ENCODE assay signal across 21 cellular contexts in the genomic region with DNA sequence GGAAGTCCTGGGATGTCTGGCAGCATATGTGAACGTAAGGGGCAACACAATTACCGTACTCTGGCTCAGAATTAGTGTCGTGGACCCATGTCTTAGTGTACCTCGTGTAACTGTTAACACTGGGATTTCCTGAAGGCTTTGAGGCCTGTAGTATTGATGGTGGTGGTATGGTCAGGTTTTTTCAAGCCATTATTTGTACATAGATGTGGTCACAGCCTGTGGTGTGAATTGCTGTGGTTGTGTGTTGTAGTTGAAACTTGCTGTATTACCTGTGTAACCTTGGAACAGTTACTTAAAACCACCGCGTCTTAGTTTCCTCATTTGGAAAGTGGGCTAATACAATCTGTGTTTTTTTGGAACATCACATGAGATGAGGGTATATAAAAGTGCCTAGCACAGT. TPM values are rescaled to one million over a fixed set of nuclear protein-coding genes. Genes with fewer than 3 reads are reported as not detected.
DNase-seq lines count a peak whose midpoint lies in the region; ATAC-seq and TF ChIP-seq lines count a peak whose summit lies in the region.
"Had no signal": no experiment of that assay in that cellular context is flagged by ENCODE, and none has a peak within 500 bp of the region (broad histone marks: within the 10 kb centered on the region; RNA-seq: fewer than 3 reads in every experiment).

No MANE protein-coding gene starts in this region.

- peak overlapping the region; percentile 24 to 88 (median 82) for H3K27ac Mint-ChIP-seq in immature natural killer cell
- no peak overlapping the region for H3K27ac Mint-ChIP-seq in stimulated activated effector memory CD8-positive, alpha-beta T cell treated with anti-CD3 and anti-CD28 coated beads, Interleukin-12 subunit alpha, Interleukin-12 subunit beta, amount 100 ng/mL, for 72 hours
- no peak overlapping the region for H3K27ac Mint-ChIP-seq in activated CD4-positive, alpha-beta T cell treated with anti-CD3 and anti-CD28 coated beads, Interleukin-2, amount 10 ng/mL, durations not matched to agents 24 days and 14 days

- H3K36me3 Mint-ChIP-seq in immature natural killer cell, result peaks cover 0 to 5% (median 5%) of the 10 kb centered on the region in 3 donors
- H3K36me3 Mint-ChIP-seq in stimulated activated effector memory CD8-positive, alpha-beta T cell treated with anti-CD3 and anti-CD28 coated beads, Interleukin-12 subunit alpha, Interleukin-12 subunit beta, amount 100 ng/mL, for 72 hours, result no peaks in the 10 kb centered on the region
- H3K36me3 Mint-ChIP-seq in activated CD4-positive, alpha-beta T cell treated with anti-CD3 and anti-CD28 coated beads, Interleukin-2, amount 10 ng/mL, durations not matched to agents 24 days and 14 days (ENCODE audit: low read depth), result peaks cover 19% of the 10 kb centered on the region

- DNase-seq in GM12865 (ENCODE audit: low read depth) (peak; percentile 10), immature natural killer cell (peak; percentile 2 to 12 (median 11)), OCI-LY7 (ENCODE audit: low spot score) (no peak), SKM-1 (lab: John Stamatoyannopoulos, UW; ENCODE audit: unreplicated experiment) (no peak)
- DNase-seq in stimulated activated effector memory CD8-positive, alpha-beta T cell treated with anti-CD3 and anti-CD28 coated beads, Interleukin-12 subunit alpha, Interleukin-12 subunit beta, amount 100 ng/mL, for 72 hours (ENCODE audit: low spot score in 2 of 2), result no peak
- DNase-seq in activated CD4-positive, alpha-beta T cell treated with anti-CD3 and anti-CD28 coated beads, Interleukin-2, amount 10 ng/mL, durations not matched to agents 24 days and 14 days, result no peak
- DNase-seq: Caco-2; CD4-positive, CD25-positive, alpha-beta regulatory T cell; DMS 273 treated with DMSO at 0.1 percent for 48 hours; DMS79 treated with DMSO at 0.1 percent for 48 hours; GOT3; HCEC 1CT; NCI-H1105; NCI-H2029 treated with DMSO at 0.1 percent for 48 hours; NCI-H2171; NCI-H345; NCI-H526 had no signal

- H2AFZ ChIP-seq in Loucy (ENCODE audit: low read length) (no peak overlapping the region), OCI-LY7 (ENCODE audit: low read length) (no peak overlapping the region)

- peak overlapping the region in 4 of 5 donors; percentile 12 to 60 (median 35) for H3K4me3 Mint-ChIP-seq in immature natural killer cell
- H3K4me3 Mint-ChIP-seq in stimulated activated effector memory CD8-positive, alpha-beta T cell treated with anti-CD3 and anti-CD28 coated beads, Interleukin-12 subunit alpha, Interleukin-12 subunit beta, amount 100 ng/mL, for 72 hours, result no peak overlapping the region
- no peak overlapping the region for H3K4me3 Mint-ChIP-seq in activated CD4-positive, alpha-beta T cell treated with anti-CD3 and anti-CD28 coated beads, Interleukin-2, amount 10 ng/mL, durations not matched to agents 24 days and 14 days

- H3K27ac ChIP-seq in OCI-LY7 (ENCODE audit: low read depth, low read length, poor library complexity, severe bottlenecking), result no peak overlapping the region
- H3K27ac ChIP-seq: KMS-11, SJSA1 had no signal

- peak; percentile 34 for ATAC-seq in stimulated activated effector memory CD8-positive, alpha-beta T cell treated with anti-CD3 and anti-CD28 coated beads, Interleukin-12 subunit alpha, Interleukin-12 subunit beta, amount 100 ng/mL, for 72 hours
- ATAC-seq: Right ventricle myocardium inferior had no signal

- no peaks in the 10 kb centered on the region for H4K20me1 ChIP-seq in Loucy (ENCODE audit: insufficient read depth, low read length, poor library complexity, severe bottlenecking)
- no peaks in the 10 kb centered on the region for H4K20me1 ChIP-seq in OCI-LY7 (ENCODE audit: insufficient read depth, low read length)

- peak overlapping the region; percentile 76 for H3K4me2 ChIP-seq in Loucy (ENCODE audit: low read depth, low read length, poor library complexity, severe bottlenecking)
- H3K4me2 ChIP-seq in OCI-LY7 (ENCODE audit: low read length), result no peak overlapping the region
- H3K4me2 ChIP-seq: KMS-11 had no signal

- CTCF ChIA-PET in OCI-LY7 (lab: Charles Lee; ENCODE audit: unreplicated experiment), result no interaction called here

- H3K4me1 Mint-ChIP-seq in immature natural killer cell, result peaks cover 45 to 82% of the 10 kb centered on the region in 2 donors
- peaks cover 52% of the 10 kb centered on the region for H3K4me1 Mint-ChIP-seq in stimulated activated effector memory CD8-positive, alpha-beta T cell treated with anti-CD3 and anti-CD28 coated beads, Interleukin-12 subunit alpha, Interleukin-12 subunit beta, amount 100 ng/mL, for 72 hours
- H3K4me1 Mint-ChIP-seq in activated CD4-positive, alpha-beta T cell treated with anti-CD3 and anti-CD28 coated beads, Interleukin-2, amount 10 ng/mL, durations not matched to agents 24 days and 14 days, result peaks cover 22% of the 10 kb centered on the region

- H3K36me3 ChIP-seq in Loucy (ENCODE audit: insufficient read depth, low read length), result no peaks in the 10 kb centered on the region
- peaks cover 8% of the 10 kb centered on the region for H3K36me3 ChIP-seq in OCI-LY7 (ENCODE audit: insufficient read depth, low read length)
- H3K36me3 ChIP-seq: SJSA1 had no signal

- TF ChIP-seq CTCF in GM12865 (IDR thresholded peaks at IDR 0.05; ENCODE audit: insufficient read depth, low read depth, low read length, missing control alignments) (no peak), Loucy (conservative IDR thresholded peaks at IDR 0.05; ENCODE audit: low read length) (no peak), OCI-LY7 (conservative IDR thresholded peaks at IDR 0.05; ENCODE audit: low read length) (no peak)

- POLR2A ChIA-PET in OCI-LY7 (lab: Charles Lee), result no interaction called here

- H3K4me3 ChIP-seq in GM12865 (ENCODE audit: low read depth, low read length) (no peak overlapping the region), Loucy (ENCODE audit: low read length, poor library complexity, severe bottlenecking) (no peak overlapping the region), OCI-LY7 (ENCODE audit: low read depth, low read length, poor library complexity, severe bottlenecking) (no peak overlapping the region)
- H3K4me3 ChIP-seq: SJSA1 had no signal

- H3K9me3 ChIP-seq in Loucy (ENCODE audit: insufficient read depth, low read depth, low read length) (0 out of 2 replicates have a peak, but pooled peaks cover 5% of the 10 kb centered on the region), OCI-LY7 (ENCODE audit: low read length) (no peaks in the 10 kb centered on the region)
- H3K9me3 ChIP-seq: Caco-2, SJSA1 had no signal

- H3K9me3 Mint-ChIP-seq in immature natural killer cell, result no peaks in the 10 kb centered on the region
- H3K9me3 Mint-ChIP-seq in stimulated activated effector memory CD8-positive, alpha-beta T cell treated with anti-CD3 and anti-CD28 coated beads, Interleukin-12 subunit alpha, Interleukin-12 subunit beta, amount 100 ng/mL, for 72 hours, result no peaks in the 10 kb centered on the region
- peaks cover 4% of the 10 kb centered on the region for H3K9me3 Mint-ChIP-seq in activated CD4-positive, alpha-beta T cell treated with anti-CD3 and anti-CD28 coated beads, Interleukin-2, amount 10 ng/mL, durations not matched to agents 24 days and 14 days
- H3K9me3 Mint-ChIP-seq: CD4-positive, CD25-positive, alpha-beta regulatory T cell had no signal

- no peak overlapping the region for H3K9ac ChIP-seq in Loucy (ENCODE audit: low read depth, low read length, poor library complexity, severe bottlenecking)
- H3K9ac ChIP-seq: KMS-11 had no signal

- BruUV-seq in OCI-LY7 (replicated peaks; lab: Mats Ljungman, UMichigan), result no TSS peak

- peaks cover 0 to 5% (median 3%) of the 10 kb centered on the region in 3 donors for H3K27me3 Mint-ChIP-seq in immature natural killer cell (ENCODE audit: low read depth in 3 of 3)
- no peaks in the 10 kb centered on the region for H3K27me3 Mint-ChIP-seq in activated CD4-positive, alpha-beta T cell treated with anti-CD3 and anti-CD28 coated beads, Interleukin-2, amount 10 ng/mL, durations not matched to agents 24 days and 14 days
- H3K27me3 Mint-ChIP-seq: CD4-positive, CD25-positive, alpha-beta regulatory T cell had no signal

- H3K79me2 ChIP-seq in Loucy (ENCODE audit: insufficient read depth, low read length) (peaks cover 70% of the 10 kb centered on the region), OCI-LY7 (ENCODE audit: insufficient read depth, low read depth, low read length) (peaks cover 29% of the 10 kb centered on the region)

- intact Hi-C loops in OCI-LY7 (cut with micrococcal nuclease; ENCODE audit: unreplicated experiment), result no loop called here
- intact Hi-C loops in activated CD4-positive, alpha-beta T cell treated with anti-CD3 and anti-CD28 coated beads, Interleukin-2, amount 10 ng/mL, durations not matched to agents 24 days and 14 days (cut with micrococcal nuclease), result loop anchor here (10.0 kb wide), 2 partner anchors 227 to 603 kb away; no protein-coding TSS in a partner anchor

- H3F3A ChIP-seq in Loucy (ENCODE audit: low read depth), result no peaks in the 10 kb centered on the region; the same call in 1 of the 2 replicates

- H3K9me2 ChIP-seq in Loucy (replicated peaks; ENCODE audit: low read depth, low read length) (no peaks in the 10 kb centered on the region), OCI-LY7 (ENCODE audit: insufficient read depth, low read length) (no peaks in the 10 kb centered on the region)

- H3K4me1 ChIP-seq in Loucy (ENCODE audit: insufficient read depth, low read length, poor library complexity, severe bottlenecking) (peaks cover 47% of the 10 kb centered on the region), OCI-LY7 (ENCODE audit: insufficient read depth, low read length, poor library complexity, severe bottlenecking) (no peaks in the 10 kb centered on the region)
- H3K4me1 ChIP-seq: Caco-2 had no signal

- no peaks in the 10 kb centered on the region for H3K27me3 ChIP-seq in Loucy (ENCODE audit: insufficient read depth, low read length, poor library complexity, severe bottlenecking)
- H3K27me3 ChIP-seq: SJSA1 had no signal

RNA-seq across cellular contexts. Expression of a gene that starts 5.3 kb away (rescaled TPM):
- polyA plus RNA-seq in immature natural killer cell, result 10 to 100 TPM; 24.2 to 50.1 (median 30.1) TPM
- 75.1 and 83.4 TPM in 2 replicates for total RNA-seq in OCI-LY7 (2014; rRNA removed; shearing (Covaris generic))
- 93.2 and 98.8 TPM in 2 replicates for total RNA-seq in OCI-LY7 (2022)
- 50.0 and 53.0 TPM in 2 replicates for total RNA-seq in activated CD4-positive, alpha-beta T cell treated with anti-CD3 and anti-CD28 coated beads, Interleukin-2, amount 10 ng/mL, durations not matched to agents 24 days and 14 days

Comparison
In these comparisons a context has a peak if more than half of its experiments do, and no peak if none do; other contexts are left out.
1. DNase-seq: peak in GM12865 (single experiment) and immature natural killer cell (3 of 3); none in stimulated activated effector memory CD8-positive, alpha-beta T cell treated with anti-CD3 and anti-CD28 coated beads, Interleukin-12 subunit alpha, Interleukin-12 subunit beta, amount 100 ng/mL, for 72 hours (0 of 2), OCI-LY7 (single experiment), SKM-1 (single experiment) and activated CD4-positive, alpha-beta T cell treated with anti-CD3 and anti-CD28 coated beads, Interleukin-2, amount 10 ng/mL, durations not matched to agents 24 days and 14 days (single experiment).
2. H3K27ac Mint-ChIP-seq: peak in immature natural killer cell (6 of 6); none in stimulated activated effector memory CD8-positive, alpha-beta T cell treated with anti-CD3 and anti-CD28 coated beads, Interleukin-12 subunit alpha, Interleukin-12 subunit beta, amount 100 ng/mL, for 72 hours (single experiment) and activated CD4-positive, alpha-beta T cell treated with anti-CD3 and anti-CD28 coated beads, Interleukin-2, amount 10 ng/mL, durations not matched to agents 24 days and 14 days (single experiment).
3. H3K4me3 Mint-ChIP-seq: peak in immature natural killer cell (4 of 5); none in stimulated activated effector memory CD8-positive, alpha-beta T cell treated with anti-CD3 and anti-CD28 coated beads, Interleukin-12 subunit alpha, Interleukin-12 subunit beta, amount 100 ng/mL, for 72 hours (single experiment) and activated CD4-positive, alpha-beta T cell treated with anti-CD3 and anti-CD28 coated beads, Interleukin-2, amount 10 ng/mL, durations not matched to agents 24 days and 14 days (single experiment).